In genomic region chr17:38851434-38851833, GRCh38 we compare ENCODE assay signal across 7 cellular contexts. TPM values are rescaled to one million over a fixed set of nuclear protein-coding genes. Genes with fewer than 3 reads are reported as not detected.
DNase-seq lines count a peak whose midpoint lies in the region; ATAC-seq and TF ChIP-seq lines count a peak whose summit lies in the region.

No MANE protein-coding gene starts in this region.

- H3K79me2 ChIP-seq in hepatocyte, result peaks cover 39% of the 10 kb centered on the region

- H3K27ac ChIP-seq in VCaP (peak overlapping the region; percentile 78; the same call in 1 of the 2 replicates), hepatocyte (peak overlapping the region; percentile 96), skin epidermis (peak overlapping the region in 4 of 21 experiments; percentile 30 to 97 (median 94))

- ATAC-seq in GM18520 (IDR thresholded peaks at IDR 0.05; ENCODE audit: unreplicated experiment), result no peak
- no peak for ATAC-seq in HG03280 (IDR thresholded peaks at IDR 0.05; ENCODE audit: unreplicated experiment)

- H3K9me3 ChIP-seq in HAP-1 (no peaks in the 10 kb centered on the region), hepatocyte (ENCODE audit: low read depth) (no peaks in the 10 kb centered on the region)

- H3K4me2 ChIP-seq in hepatocyte, result peak overlapping the region; percentile 95

- H2AFZ ChIP-seq in hepatocyte, result no peak overlapping the region

- peaks cover 6% of the 10 kb centered on the region for H3K4me1 ChIP-seq in HAP-1
- peaks cover 15% of the 10 kb centered on the region for H3K4me1 ChIP-seq in hepatocyte (ENCODE audit: insufficient read depth)

- TF ChIP-seq CTCF in VCaP (conservative IDR thresholded peaks at IDR 0.05) (no peak), hepatocyte (IDR thresholded peaks at IDR 0.05; ENCODE audit: poor library complexity) (no peak)

- peaks cover 27% of the 10 kb centered on the region for H4K20me1 ChIP-seq in hepatocyte (ENCODE audit: insufficient read depth, poor library complexity, severe bottlenecking)

- H3K27me3 ChIP-seq in HAP-1 (ENCODE audit: low read depth) (no peaks in the 10 kb centered on the region), hepatocyte (no peaks in the 10 kb centered on the region)

- H3K9me2 ChIP-seq in hepatocyte (replicated peaks; ENCODE audit: insufficient read depth), result no peaks in the 10 kb centered on the region

- peaks cover 66% of the 10 kb centered on the region for H3K36me3 ChIP-seq in HAP-1 (replicated peaks)
- H3K36me3 ChIP-seq in hepatocyte (replicated peaks; ENCODE audit: insufficient read depth, low read depth), result no peaks in the 10 kb centered on the region

- in situ Hi-C loops in HAP-1 (cut with MboI; ENCODE audit: low sequenced_read_pairs), result no loop called here

- DNase-seq in HAP-1 (ENCODE audit: low spot score in 2 of 2) (no peak), hepatocyte (ENCODE audit: low spot score) (no peak), retina (no peak)

- H3K4me3 ChIP-seq in HAP-1, result peak overlapping the region; percentile 62
- H3K4me3 ChIP-seq in hepatocyte, result peak overlapping the region; percentile 67
- peak overlapping the region; percentile 41 to 80 (median 58) for H3K4me3 ChIP-seq in skin epidermis

- 55% methylated on average over 2 of the region's 2 CpGs for WGBS in hepatocyte (ENCODE audit: low lambda C conversion rate, missing lambda C conversion rate)

RNA-seq across cellular contexts. Expression of gene RPL23, which starts 2.1 kb away (rescaled TPM):
- 1,384 and 1,482 TPM in 2 replicates for total RNA-seq in hepatocyte
- polyA plus RNA-seq in hepatocyte, result 479 and 491 TPM in 2 replicates

RNA-seq across cellular contexts. Expression of gene LASP1, which starts 18.4 kb away (rescaled TPM):
- total RNA-seq in hepatocyte, result 214 and 238 TPM in 2 replicates
- polyA plus RNA-seq in hepatocyte, result 131 and 141 TPM in 2 replicates

RNA-seq across cellular contexts. Expression of gene CWC25, which starts 26.3 kb away (rescaled TPM):
- total RNA-seq in hepatocyte, result 10.0 and 11.0 TPM in 2 replicates
- polyA plus RNA-seq in hepatocyte, result 16.5 and 18.5 TPM in 2 replicates

RNA-seq across cellular contexts. Expression of gene PIP4K2B, which starts 52.1 kb away (rescaled TPM):
- 39.3 and 46.8 TPM in 2 replicates for total RNA-seq in hepatocyte
- 8.2 and 11.1 TPM in 2 replicates for polyA plus RNA-seq in hepatocyte
